23 cellular contexts compared by ENCODE assay signal in the genomic region with DNA sequence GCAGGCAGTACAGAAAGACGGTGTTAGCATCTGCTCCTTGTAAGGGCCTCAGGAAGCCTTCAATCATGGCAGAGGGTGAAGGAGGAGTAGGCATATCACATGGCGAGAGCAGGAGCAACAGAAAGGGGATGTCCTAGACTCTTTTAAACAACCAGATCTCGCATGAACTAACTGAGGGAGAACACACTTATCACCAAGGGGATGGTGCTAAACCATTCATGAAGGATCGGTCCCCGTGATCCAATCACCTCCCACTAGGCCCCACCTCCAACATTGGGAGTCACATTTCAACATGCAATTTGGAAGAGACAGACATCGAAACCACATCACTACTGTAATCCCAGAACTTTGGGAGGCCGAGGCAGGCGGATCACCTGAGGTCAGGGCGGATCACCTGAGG.
"Had no signal": no experiment of that assay in that cellular context is flagged by ENCODE, and none has a peak within 500 bp of the region (broad histone marks: within the 10 kb centered on the region; RNA-seq: fewer than 3 reads in every experiment).

No MANE protein-coding gene starts in this region.

- H3K4me1 ChIP-seq: gastrocnemius medialis, right lobe of liver, testis, tibial artery, upper lobe of right lung, uterus had no signal

- ATAC-seq: gastrocnemius medialis; left lobe of liver; naive thymus-derived CD4-positive, alpha-beta T cell; right lobe of liver; stimulated activated effector memory CD8-positive, alpha-beta T cell treated with anti-CD3 and anti-CD28 coated beads, Interleukin-12 subunit alpha, Interleukin-12 subunit beta, amount 100 ng/mL, for 72 hours; upper lobe of right lung had no signal

- FAIRE-seq: colon, kidney, pancreas had no signal

- H3K36me3 ChIP-seq: gastrocnemius medialis, pancreas, right lobe of liver, tibial artery, upper lobe of right lung, uterus had no signal

- H3K9me3 ChIP-seq: gastrocnemius medialis, pancreas, right lobe of liver, testis, upper lobe of right lung had no signal

- H3K27ac ChIP-seq: dorsolateral prefrontal cortex, gastrocnemius medialis, right lobe of liver, testis, tibial artery, upper lobe of right lung, uterus had no signal

- H3K36me3 Mint-ChIP-seq: stimulated activated effector memory CD8-positive, alpha-beta T cell treated with anti-CD3 and anti-CD28 coated beads, Interleukin-12 subunit alpha, Interleukin-12 subunit beta, amount 100 ng/mL, for 72 hours had no signal

- H3K4me3 Mint-ChIP-seq: memory B cell; naive thymus-derived CD4-positive, alpha-beta T cell; nephron; stimulated activated effector memory CD8-positive, alpha-beta T cell treated with anti-CD3 and anti-CD28 coated beads, Interleukin-12 subunit alpha, Interleukin-12 subunit beta, amount 100 ng/mL, for 72 hours had no signal

- DNase-seq: dorsolateral prefrontal cortex; effector CD4-positive, alpha-beta T cell; foreskin fibroblast; gastrocnemius medialis; kidney; midbrain; naive thymus-derived CD4-positive, alpha-beta T cell; pancreas; right lobe of liver; stimulated activated CD4-positive, alpha-beta T cell treated with anti-CD3 and anti-CD28 coated beads, Interleukin-2, amount 100 ng/mL, for 24 hours; stimulated activated CD4-positive, alpha-beta T cell treated with anti-CD3 and anti-CD28 coated beads, Interleukin-4, amount 100 ng/mL, for 24 hours; stimulated activated naive CD4-positive, alpha-beta T cell treated with Interleukin-2 at 50 U/mL for 16 hours; substantia nigra; testis; tibial artery; upper lobe of right lung; uterus had no signal

- H3K4me1 Mint-ChIP-seq: naive thymus-derived CD4-positive, alpha-beta T cell; nephron; stimulated activated effector memory CD8-positive, alpha-beta T cell treated with anti-CD3 and anti-CD28 coated beads, Interleukin-12 subunit alpha, Interleukin-12 subunit beta, amount 100 ng/mL, for 72 hours had no signal

- H3K27ac Mint-ChIP-seq: memory B cell; naive thymus-derived CD4-positive, alpha-beta T cell; stimulated activated effector memory CD8-positive, alpha-beta T cell treated with anti-CD3 and anti-CD28 coated beads, Interleukin-12 subunit alpha, Interleukin-12 subunit beta, amount 100 ng/mL, for 72 hours had no signal

- H3K27me3 ChIP-seq: dorsolateral prefrontal cortex, gastrocnemius medialis, pancreas, right lobe of liver, testis, tibial artery, upper lobe of right lung, uterus had no signal

- H3K4me3 ChIP-seq: dorsolateral prefrontal cortex, gastrocnemius medialis, lung, pancreas, right lobe of liver, testis, tibial artery, upper lobe of right lung, uterus had no signal
